In genomic region chr9:18504707-18505106, GRCh38 we compare ENCODE assay signal across 30 cellular contexts. TPM values are rescaled to one million over a fixed set of nuclear protein-coding genes. Genes with fewer than 3 reads are reported as not detected.
DNase-seq lines count a peak whose midpoint lies in the region; TF ChIP-seq lines count a peak whose summit lies in the region.
"Had no signal": no experiment of that assay in that cellular context is flagged by ENCODE, and none has a peak within 500 bp of the region (broad histone marks: within the 10 kb centered on the region; RNA-seq: fewer than 3 reads in every experiment).

No MANE protein-coding gene starts in this region.

- no peak overlapping the region for H2AK5ac ChIP-seq in mesendoderm (ENCODE audit: low read length)

- H3K4me3 ChIP-seq in HUES64 (ENCODE audit: low read length) (no peak overlapping the region; the same call in 1 of the 2 replicates), mesendoderm (ENCODE audit: low read length) (no peak overlapping the region), testis (no peak overlapping the region), lower leg skin (ENCODE audit: low read depth, poor library complexity, severe bottlenecking) (no peak overlapping the region)
- H3K4me3 ChIP-seq: MG63, PC-9 had no signal

- DNase-seq in iPS DF 19.7 (ENCODE audit: low read depth, low spot score) = peak; percentile 20
- no peak for DNase-seq in mesendoderm
- peak; percentile 46 for DNase-seq in testis
- DNase-seq in nucleus accumbens (lab: John Stamatoyannopoulos, UW) = no peak
- no peak for DNase-seq in chondrocyte (ENCODE audit: low spot score)
- no peak for DNase-seq in lower leg skin (ENCODE audit: low spot score in 2 of 2)
- DNase-seq in activated naive CD8-positive, alpha-beta T cell treated with anti-CD3 and anti-CD28 coated beads for 36 hours = no peak
- DNase-seq: Caco-2; CD8-positive, alpha-beta T cell; DMS 273 treated with DMSO at 0.1 percent for 48 hours; DMS79; EL; GF-D8; IMR-90; KG1; MG63; NCI-H1105 treated with DMSO at 0.1 percent for 48 hours; NCI-H146; NCI-H1930; NCI-H446 treated with DMSO at 0.1 percent for 48 hours; NCI-H526; NCI-H82; NK-92 treated with Interleukin-12 subunit alpha and Interleukin-12 subunit beta, amount 100 ng/mL, for 24 hours; PC-9; SHP77 had no signal

- 60% methylated on average over 14 of the region's 14 CpGs for WGBS in HUES64
- no CpG with 5 or more reads among the region's 14 CpGs for WGBS in mesendoderm (ENCODE audit: extremely low coverage, insufficient coverage, low lambda C conversion rate)
- WGBS in testis, 2 donors = 59 to 60% methylated on average over 7 to 14 of the region's 14 CpGs
- 90 to 94% methylated on average over 14 of the region's 14 CpGs for WGBS in lower leg skin, 2 donors

- H3K27ac Mint-ChIP-seq in chondrocyte (ENCODE audit: unreplicated experiment) = no peak overlapping the region
- H3K27ac Mint-ChIP-seq in activated naive CD8-positive, alpha-beta T cell treated with anti-CD3 and anti-CD28 coated beads for 36 hours = no peak overlapping the region
- H3K27ac Mint-ChIP-seq: CD8-positive, alpha-beta T cell had no signal

- H3K9me3 Mint-ChIP-seq in chondrocyte (ENCODE audit: low read depth) = peaks cover 6% of the 10 kb centered on the region
- peaks cover 1% of the 10 kb centered on the region for H3K9me3 Mint-ChIP-seq in activated naive CD8-positive, alpha-beta T cell treated with anti-CD3 and anti-CD28 coated beads for 36 hours

- H3K4ac ChIP-seq in mesendoderm (ENCODE audit: low read depth, low read length) = no peak overlapping the region

- H3K79me2 ChIP-seq in mesendoderm (ENCODE audit: control insufficient read depth, insufficient read depth, low read length) = no peaks in the 10 kb centered on the region

- no peak overlapping the region for H2BK15ac ChIP-seq in mesendoderm (replicated peaks; ENCODE audit: low read depth)

- H3K18ac ChIP-seq in mesendoderm (ENCODE audit: low read length) = no peak overlapping the region

- peaks cover 35% of the 10 kb centered on the region for H3K4me1 ChIP-seq in HUES64 (ENCODE audit: insufficient read depth, low read length)
- H3K4me1 ChIP-seq in mesendoderm (ENCODE audit: control insufficient read depth, low read depth, low read length) = no peaks in the 10 kb centered on the region
- H3K4me1 ChIP-seq in testis = no peaks in the 10 kb centered on the region
- H3K4me1 ChIP-seq: Caco-2 had no signal

- no peaks in the 10 kb centered on the region for H3K36me3 Mint-ChIP-seq in chondrocyte (ENCODE audit: low read depth)
- H3K36me3 Mint-ChIP-seq in activated naive CD8-positive, alpha-beta T cell treated with anti-CD3 and anti-CD28 coated beads for 36 hours = no peaks in the 10 kb centered on the region
- H3K36me3 Mint-ChIP-seq: CD8-positive, alpha-beta T cell had no signal

- H3K79me1 ChIP-seq in mesendoderm (ENCODE audit: low read length) = no peaks in the 10 kb centered on the region

- H3K4me2 ChIP-seq in mesendoderm (ENCODE audit: low read length) = no peak overlapping the region
- H3K4me2 ChIP-seq: PC-9 had no signal

- no peaks in the 10 kb centered on the region for H3K36me3 ChIP-seq in HUES64 (ENCODE audit: insufficient read depth, low read length)
- H3K36me3 ChIP-seq in mesendoderm (ENCODE audit: control insufficient read depth, insufficient read depth, low read length) = no peaks in the 10 kb centered on the region
- H3K36me3 ChIP-seq in testis (ENCODE audit: low read depth, missing control alignments) = no peaks in the 10 kb centered on the region

- H3K4me3 Mint-ChIP-seq in chondrocyte (ENCODE audit: unreplicated experiment) = no peak overlapping the region
- no peak overlapping the region for H3K4me3 Mint-ChIP-seq in activated naive CD8-positive, alpha-beta T cell treated with anti-CD3 and anti-CD28 coated beads for 36 hours
- H3K4me3 Mint-ChIP-seq: CD8-positive, alpha-beta T cell had no signal

- H4K8ac ChIP-seq in mesendoderm (ENCODE audit: low read depth, low read length) = no peak overlapping the region

- TF ChIP-seq CTCF in testis (IDR thresholded peaks at IDR 0.05) (no peak), chondrocyte (IDR thresholded peaks at IDR 0.05) (no peak), lower leg skin (IDR thresholded peaks at IDR 0.05) (no peak)

- no peaks in the 10 kb centered on the region for H3K9me3 ChIP-seq in HUES64 (ENCODE audit: insufficient read depth, low read depth, low read length)
- no peaks in the 10 kb centered on the region for H3K9me3 ChIP-seq in testis
- H3K9me3 ChIP-seq: Caco-2 had no signal

- H3K9ac ChIP-seq in HUES64 (ENCODE audit: low read depth, low read length) (0 out of 2 replicates have a peak overlapping the region, but pooled peaks have one; percentile 11), mesendoderm (ENCODE audit: low read length) (no peak overlapping the region)

- peak overlapping the region; percentile 32 for H3K23ac ChIP-seq in mesendoderm (ENCODE audit: low read length)

- H3K27me3 Mint-ChIP-seq in chondrocyte (ENCODE audit: low read depth) = no peaks in the 10 kb centered on the region
- H3K27me3 Mint-ChIP-seq in activated naive CD8-positive, alpha-beta T cell treated with anti-CD3 and anti-CD28 coated beads for 36 hours = no peaks in the 10 kb centered on the region

- H4K5ac ChIP-seq in mesendoderm (ENCODE audit: low read length) = no peak overlapping the region

- intact Hi-C loops in testis (cut with DNase I; ENCODE audit: low total_unique reads) = no loop called here
- intact Hi-C loops in lower leg skin (cut with DNase I; ENCODE audit: low total_unique reads) = no loop called here

- H3K4me1 Mint-ChIP-seq in chondrocyte (ENCODE audit: low read depth) = peaks cover 13% of the 10 kb centered on the region
- H3K4me1 Mint-ChIP-seq in activated naive CD8-positive, alpha-beta T cell treated with anti-CD3 and anti-CD28 coated beads for 36 hours = no peaks in the 10 kb centered on the region

- H3K27ac ChIP-seq in HUES64 (ENCODE audit: low read depth, low read length) = no peak overlapping the region
- H3K27ac ChIP-seq in mesendoderm (ENCODE audit: low read depth, low read length) = no peak overlapping the region
- no peak overlapping the region for H3K27ac ChIP-seq in testis
- H3K27ac ChIP-seq: C4-2B, PC-9, RWPE1 had no signal

- H3K27me3 ChIP-seq in HUES64 (ENCODE audit: insufficient read depth, low read length) (no peaks in the 10 kb centered on the region), mesendoderm (ENCODE audit: insufficient read depth, low read length, poor library complexity) (no peaks in the 10 kb centered on the region), testis (no peaks in the 10 kb centered on the region)
- H3K27me3 ChIP-seq: MG63 had no signal

- no peak overlapping the region for H2BK120ac ChIP-seq in mesendoderm (ENCODE audit: low read depth, low read length)

- TF ChIP-seq POLR2A in testis (IDR thresholded peaks at IDR 0.05) (no peak), lower leg skin (IDR thresholded peaks at IDR 0.05) (no peak)

- H3K56ac ChIP-seq in mesendoderm (ENCODE audit: low read length) = no peak overlapping the region

- no peak overlapping the region for H2BK5ac ChIP-seq in mesendoderm (ENCODE audit: low read length)

RNA-seq across cellular contexts. Expression of gene ADAMTSL1, which starts 30.8 kb away (rescaled TPM):
- 1.0 TPM for polyA plus RNA-seq in HUES64 (2013, experiment 1 of 2)
- 0.95 TPM for polyA plus RNA-seq in HUES64 (2013, experiment 2 of 2)
- 0.56 TPM for polyA plus RNA-seq in mesendoderm (2013, experiment 1 of 2)
- polyA plus RNA-seq in mesendoderm (2013, experiment 2 of 2) = 0.56 TPM
- 10 to 100 TPM in 1 of 2 donors, 1 to 10 TPM in 1; 6.7 to 12.3 TPM for total RNA-seq in testis
- polyA plus RNA-seq in testis (ENCODE audit: insufficient read depth, low read depth, low replicate concordance) = 4.7 TPM
- total RNA-seq in chondrocyte = 0.41 to 2.0 TPM (median 1.0 TPM) in 3 replicates
- total RNA-seq in lower leg skin = 1 to 10 TPM; 1.2 to 3.6 (median 1.9) TPM
- not detected for total RNA-seq in activated naive CD8-positive, alpha-beta T cell treated with anti-CD3 and anti-CD28 coated beads for 36 hours
- total RNA-seq: A673; Caco-2; CD8-positive, alpha-beta T cell; PC-9; SK-MEL-5 had no signal

Comparison
In these comparisons a context has a peak if more than half of its experiments do, and no peak if none do; other contexts are left out.
1. DNase-seq: peak in iPS DF 19.7 (single experiment) and testis (single experiment); none in mesendoderm (single experiment), nucleus accumbens (0 of 56), chondrocyte (single experiment), lower leg skin (0 of 2) and activated naive CD8-positive, alpha-beta T cell treated with anti-CD3 and anti-CD28 coated beads for 36 hours (single experiment).